ENCODE assay signal across 1 cellular context in genomic region chr6:12270551-12271228, GRCh38.
TF ChIP-seq lines count a peak whose summit lies in the region.

No MANE protein-coding gene starts in this region.

TF ChIP-seq in GM12878, 131 proteins besides CTCF, POLR2A, EP300 and RAD21:
- TF ChIP-seq CBX5 (IDR thresholded peaks at IDR 0.05; ENCODE audit: low read depth) (no peak), RUNX3 (IDR thresholded peaks at IDR 0.05; ENCODE audit: low read length) (peak; percentile 32; the same call in 1 of the 2 replicates), ZNF687 (IDR thresholded peaks at IDR 0.05) (no peak), CHD1 (IDR thresholded peaks at IDR 0.05; ENCODE audit: low read depth, low read length) (no peak), CREB1 (IDR thresholded peaks at IDR 0.05; ENCODE audit: low read depth) (no peak), JUNB (IDR thresholded peaks at IDR 0.05) (peak; percentile 33; the same call in 1 of the 2 replicates)
